In genomic region chr2:143581989-143582719, GRCh38 we compare ENCODE assay signal across 1 cellular context.
TF ChIP-seq lines count a peak whose summit lies in the region.

No MANE protein-coding gene starts in this region.

TF ChIP-seq in IMR-90, 13 proteins besides CTCF, POLR2A, EP300 and RAD21 (continued from another document):
- TF ChIP-seq SMC3 (IDR thresholded peaks at IDR 0.05; ENCODE audit: low read depth, low read length) (peak; percentile 22; the same call in 1 of the 2 replicates), RFX5 (IDR thresholded peaks at IDR 0.05; ENCODE audit: low read depth, low read length) (no peak), FOS (IDR thresholded peaks at IDR 0.05; ENCODE audit: low read depth, low read length) (no peak), RCOR1 (IDR thresholded peaks at IDR 0.05; ENCODE audit: insufficient replicate concordance, low read length) (no peak), USF2 (IDR thresholded peaks at IDR 0.05; ENCODE audit: low read depth, low read length) (no peak), ELK1 (IDR thresholded peaks at IDR 0.05; ENCODE audit: borderline replicate concordance, low read depth, low read length) (no peak), MXI1 (IDR thresholded peaks at IDR 0.05; ENCODE audit: borderline replicate concordance, low read depth, low read length) (no peak), CEBPB (IDR thresholded peaks at IDR 0.05; ENCODE audit: low read depth, low read length) (no peak)
